In genomic region chr2:75562513-75562864, GRCh38 we compare ENCODE assay signal across 26 cellular contexts. TPM values are rescaled to one million over a fixed set of nuclear protein-coding genes. Genes with fewer than 3 reads are reported as not detected.
DNase-seq lines count a peak whose midpoint lies in the region; ATAC-seq, FAIRE-seq and TF ChIP-seq lines count a peak whose summit lies in the region.
"Had no signal": no experiment of that assay in that cellular context is flagged by ENCODE, and none has a peak within 500 bp of the region (broad histone marks: within the 10 kb centered on the region; RNA-seq: fewer than 3 reads in every experiment).

No MANE protein-coding gene starts in this region.

- H3K9ac ChIP-seq in GM12878 (ENCODE audit: control insufficient read depth, insufficient read depth, low read length) = no peak overlapping the region
- H3K9ac ChIP-seq: parathyroid adenoma had no signal

- no peak overlapping the region for H3K4me2 ChIP-seq in GM12878 (ENCODE audit: control insufficient read depth, insufficient read depth)

- intact Hi-C loops in GM12878 (cut with micrococcal nuclease; ENCODE audit: unreplicated experiment) = no loop called here
- intact Hi-C loops in left lung (cut with DNase I) = no loop called here
- intact Hi-C loops in spleen (cut with DNase I; ENCODE audit: low total_unique reads) = no loop called here

- TF ChIP-seq POLR2A in GM12878 (IDR thresholded peaks at IDR 0.05; ENCODE audit: low read depth, low read length) (no peak), spleen (IDR thresholded peaks at IDR 0.05) (no peak)

- H3K27ac ChIP-seq in GM12878 (ENCODE audit: control insufficient read depth, insufficient read depth) (no peak overlapping the region), left lung (peak overlapping the region; percentile 31 to 79), spleen (peak overlapping the region in 7 of 8 donors; percentile 40 to 85 (median 79))
- H3K27ac ChIP-seq: ascending aorta, esophagus squamous epithelium, parathyroid adenoma, sigmoid colon, SJCRH30 had no signal

- POLR2A ChIA-PET in GM12878 (lab: Charles Lee) = no interaction called here

- no peak overlapping the region for H2AFZ ChIP-seq in GM12878 (ENCODE audit: control insufficient read depth, low read depth, low read length)
- H2AFZ ChIP-seq: parathyroid adenoma had no signal

- SMC1A ChIA-PET in GM12878 (lab: Charles Lee; ENCODE audit: uncharacterized antibody, unreplicated experiment) = no interaction called here

- no peak for TF ChIP-seq CTCF in GM12878 (IDR thresholded peaks at IDR 0.05 in 2 of 3, conservative IDR thresholded peaks at IDR 0.05 in 1 of 3; ENCODE audit: control insufficient read depth in 2 of 3, extremely low read depth in 1 of 3, insufficient read depth in 1 of 3, low read depth in 3 of 3, low read length in 3 of 3)
- no peak for TF ChIP-seq CTCF in left lung (IDR thresholded peaks at IDR 0.05)
- TF ChIP-seq CTCF in spleen (IDR thresholded peaks at IDR 0.05 in 8 of 11, conservative IDR thresholded peaks at IDR 0.05 in 3 of 11) = no peak

- H3K36me3 ChIP-seq in GM12878 (ENCODE audit: control insufficient read depth in 2 of 2, insufficient read depth in 2 of 2, low read length in 1 of 2) (no peaks in the 10 kb centered on the region), left lung (no peaks in the 10 kb centered on the region), spleen (no peaks in the 10 kb centered on the region)
- H3K36me3 ChIP-seq: ascending aorta, esophagus squamous epithelium, sigmoid colon, SJCRH30, uterus had no signal

- in situ Hi-C loops in GM12878 (cut with MboI) = no loop called here

- H3K4me1 ChIP-seq in GM12878 (ENCODE audit: control insufficient read depth, insufficient read depth, low read length) = no peaks in the 10 kb centered on the region
- peaks cover 7 to 19% of the 10 kb centered on the region in 2 donors for H3K4me1 ChIP-seq in left lung
- peaks cover 3 to 20% (median 16%) of the 10 kb centered on the region in 6 donors for H3K4me1 ChIP-seq in spleen
- H3K4me1 ChIP-seq: ascending aorta, parathyroid adenoma, SJCRH30, uterus had no signal

- FAIRE-seq in HTR-8/SVneo (lab: Jason Lieb, UNC) = peak; percentile 42
- no peak for FAIRE-seq in GM12878 (lab: Jason Lieb, UNC)

- no peak for TF ChIP-seq RAD21 in GM12878 (IDR thresholded peaks at IDR 0.05; ENCODE audit: insufficient read depth, low read depth, low read length)

- no peak for DNase-seq in HTR-8/SVneo (ENCODE audit: insufficient read length, low spot score)
- DNase-seq in GM12878 (ENCODE audit: low read depth, low spot score) = no peak
- DNase-seq in left lung = no peak
- DNase-seq in spleen = no peak
- no peak for DNase-seq in iPS-NIHi11 (ENCODE audit: low spot score)
- DNase-seq in 8988T = no peak
- DNase-seq: activated CD4-positive, alpha-beta T cell treated with anti-CD3 and anti-CD28 coated beads, Interleukin-2, amount 10 ng/mL, durations not matched to agents 7 days and 5 days; activated CD8-positive, alpha-beta memory T cell treated with anti-CD3 and anti-CD28 coated beads, Interleukin-2, amount 10 ng/mL, durations not matched to agents 7 days and 5 days; CD4-positive, alpha-beta T cell; effector memory CD4-positive, alpha-beta T cell; esophagus squamous epithelium; mesendoderm; naive thymus-derived CD4-positive, alpha-beta T cell; NCI-H1417 treated with DMSO at 0.1 percent for 48 hours; NCI-H510A; NK-92 treated with Interleukin-12 subunit alpha and Interleukin-12 subunit beta, amount 100 ng/mL, for 24 hours; sigmoid colon; SJCRH30; T-helper 2 cell; uterus had no signal

- no peaks in the 10 kb centered on the region for H4K20me1 ChIP-seq in GM12878 (ENCODE audit: control insufficient read depth, insufficient read depth)

- no peak for TF ChIP-seq EP300 in GM12878 (IDR thresholded peaks at IDR 0.05; ENCODE audit: borderline replicate concordance in 1 of 2, control insufficient read depth in 1 of 2, low read depth in 2 of 2, low read length in 2 of 2)

- H3K4me3 ChIP-seq in GM12878 (no peak overlapping the region), left lung (no peak overlapping the region), spleen (no peak overlapping the region)
- H3K4me3 ChIP-seq: ascending aorta, esophagus squamous epithelium, sigmoid colon, SJCRH30, uterus had no signal

- no peaks in the 10 kb centered on the region for H3K79me2 ChIP-seq in GM12878 (ENCODE audit: control insufficient read depth, insufficient read depth, low read length)
- H3K79me2 ChIP-seq: parathyroid adenoma had no signal

- H3K9me3 ChIP-seq in GM12878 (replicated peaks; ENCODE audit: control insufficient read depth, insufficient read depth, low read length) (no peaks in the 10 kb centered on the region), left lung (no peaks in the 10 kb centered on the region), spleen (no peaks in the 10 kb centered on the region)
- H3K9me3 ChIP-seq: ascending aorta, esophagus squamous epithelium, sigmoid colon, SJCRH30, uterus had no signal

- CTCF ChIA-PET in GM12878 (lab: Yijun Ruan, JAX) = interaction anchor here (1.0 kb wide), 2 partner anchors 34 to 98 kb away, joined by 3 read pairs; no protein-coding TSS in a partner anchor

- RAD21 ChIA-PET in GM12878 (lab: Charles Lee; ENCODE audit: unreplicated experiment) = no interaction called here

- no TSS peak for BruUV-seq in GM12878 (replicated peaks; lab: Mats Ljungman, UMichigan)

- no peak for ATAC-seq in GM12878
- peak; percentile 39 for ATAC-seq in left lung
- no peak for ATAC-seq in GM19397 (IDR thresholded peaks at IDR 0.05; ENCODE audit: unreplicated experiment)
- no peak for ATAC-seq in HG03097 (IDR thresholded peaks at IDR 0.05; ENCODE audit: low FRiP score, unreplicated experiment)
- ATAC-seq: activated CD8-positive, alpha-beta memory T cell treated with anti-CD3 and anti-CD28 coated beads, Interleukin-2, amount 10 ng/mL, durations not matched to agents 7 days and 5 days; naive thymus-derived CD4-positive, alpha-beta T cell; Panc1 had no signal

- whole genome bisulfite sequencing in GM12878 (ENCODE audit: insufficient coverage, insufficient replicate concordance, low lambda C conversion rate, missing lambda C conversion rate) = 20% methylated on average over 5 of the region's 5 CpGs
- 73 to 85% (median 82%) methylated on average over 5 of the region's 5 CpGs for WGBS in spleen, 5 donors

- peaks cover 2 to 7% of the 10 kb centered on the region in 2 experiments; a peak in 3 of 4 replicates for H3K27me3 ChIP-seq in GM12878 (replicated peaks in 1 of 2; ENCODE audit: control insufficient read depth in 2 of 2, insufficient read depth in 2 of 2, low read length in 1 of 2)
- H3K27me3 ChIP-seq in left lung = peaks cover 0 to 44% of the 10 kb centered on the region in 2 donors
- peaks cover 0 to 67% (median 19%) of the 10 kb centered on the region in 7 donors for H3K27me3 ChIP-seq in spleen (replicated peaks in 1 of 7)
- H3K27me3 ChIP-seq: ascending aorta, uterus had no signal

TF ChIP-seq in GM12878, 131 proteins besides CTCF, POLR2A, EP300 and RAD21:
- TF ChIP-seq HCFC1 (IDR thresholded peaks at IDR 0.05; ENCODE audit: low read length) (no peak), JUNB (IDR thresholded peaks at IDR 0.05) (0 out of 2 replicates have a peak, but pooled peaks have one; percentile 0)

RNA-seq across cellular contexts. Expression of gene EVA1A, which starts 1.8 kb away (rescaled TPM):
- not detected in 2 replicates for total RNA-seq in GM12878 (2013; cell fraction: nucleolus; rRNA removed)
- total RNA-seq in GM12878 (2014; rRNA removed) = 0.51 and 1.0 TPM in 2 replicates
- 0.13 and 0.32 TPM in 2 replicates for total RNA-seq in GM12878 (2014; rRNA removed; fragmentation: Illumina TruSeq; extraction: Trizol)
- 0.69 and 1.0 TPM in 2 replicates for total RNA-seq in GM12878 (2021)
- polyA plus RNA-seq in GM12878 (2011; ENCODE audit: low read depth) = not detected
- polyA plus RNA-seq in GM12878 (2011; rRNA removed) = 0.12 and 0.34 TPM in 2 replicates
- polyA plus RNA-seq in GM12878 (2011; cell fraction: cytosol; rRNA removed) = 0.12 and 0.25 TPM in 2 replicates
- polyA plus RNA-seq in GM12878 (2011; cell fraction: nucleus; rRNA removed) = 0.28 TPM in 1 of 2 replicates, not detected in the other
- polyA plus RNA-seq in GM12878 (2012) = 0.25 TPM in 1 of 2 replicates, not detected in the other
- 0.21 TPM in 1 of 2 replicates, not detected in the other for polyA plus RNA-seq in GM12878 (2014; fragmentation: Illumina TruSeq; extraction: Trizol)
- not detected for polyA plus RNA-seq in GM12878 (2014; fragmentation: Nextera tagmentation; extraction: Ambion mirVana)
- polyA plus RNA-seq in GM12878 (2014; rRNA removed) = not detected in 2 replicates
- polyA plus RNA-seq in GM12878 (2016; fragmentation: Nextera tagmentation; extraction: Ambion mirVana) = not detected
- not detected in 2 replicates for polyA minus RNA-seq in GM12878 (2011; rRNA and poly(A)+ RNA removed)
- not detected in 2 replicates for polyA minus RNA-seq in GM12878 (2011; cell fraction: cytosol; rRNA and poly(A)+ RNA removed)
- not detected in 2 replicates for polyA minus RNA-seq in GM12878 (2011; cell fraction: nucleus; rRNA and poly(A)+ RNA removed)
- total RNA-seq in left lung = 10 to 100 TPM; 23.2 to 54.7 TPM
- 10 to 100 TPM; 10.6 to 30.3 (median 15.7) TPM for total RNA-seq in spleen
- polyA plus RNA-seq in spleen = 10 to 100 TPM in 2 of 3 donors, 1 to 10 TPM in 1; 6.2 to 13.7 (median 11.7) TPM
- total RNA-seq: activated CD8-positive, alpha-beta memory T cell treated with anti-CD3 and anti-CD28 coated beads, Interleukin-2, amount 10 ng/mL, durations not matched to agents 7 days and 5 days; ascending aorta; CD4-positive, alpha-beta T cell; SJCRH30 had no signal
- polyA plus RNA-seq: IgD-negative memory B cell had no signal

Comparison
In these comparisons a context has a peak if more than half of its experiments do, and no peak if none do; other contexts are left out.
1. RNA of gene EVA1A, which starts 1.8 kb away (total RNA-seq): 23.2 to 54.7 TPM in left lung and 10.6 to 30.3 TPM in spleen; 0.13 to 1.0 TPM in GM12878; every median in the first group is over 4 times any median in the second.